26 cellular contexts compared by ENCODE assay signal in genomic region chr6:79612457-79612856, GRCh38.
"Had no signal": no experiment of that assay in that cellular context is flagged by ENCODE, and none has a peak within 500 bp of the region (broad histone marks: within the 10 kb centered on the region; RNA-seq: fewer than 3 reads in every experiment).

No MANE protein-coding gene starts in this region.

- H3K27ac ChIP-seq: ascending aorta, breast epithelium, colonic mucosa, epithelial cell of prostate, esophagus squamous epithelium, gastroesophageal sphincter, heart right ventricle had no signal

- H3K4me3 ChIP-seq: ascending aorta, breast epithelium, colonic mucosa, esophagus squamous epithelium, gastroesophageal sphincter, heart right ventricle had no signal

- H3K36me3 Mint-ChIP-seq: activated naive CD4-positive, alpha-beta T cell treated with anti-CD3 and anti-CD28 coated beads, Interleukin-2, amount 10 ng/mL, durations not matched to agents 7 days and 5 days; activated naive CD4-positive, alpha-beta T cell treated with anti-CD3 and anti-CD28 coated beads, Interleukin-2, amount 50 U/mL, for 72 hours; activated naive CD8-positive, alpha-beta T cell treated with anti-CD3 and anti-CD28 coated beads, Interleukin-2, amount 10 ng/mL, durations not matched to agents 7 days and 5 days; brain had no signal

- DNase-seq: activated CD4-positive, alpha-beta memory T cell treated with anti-CD3 and anti-CD28 coated beads, Interleukin-2, amount 10 ng/mL, durations not matched to agents 7 days and 5 days; activated CD4-positive, alpha-beta T cell treated with anti-CD3 and anti-CD28 coated beads for 1 hour; activated CD4-positive, alpha-beta T cell treated with anti-CD3 and anti-CD28 coated beads for 4 hours; activated CD4-positive, alpha-beta T cell treated with anti-CD3 and anti-CD28 coated beads, Interleukin-2, amount 10 ng/mL, durations not matched to agents 7 days and 5 days; activated CD4-positive, alpha-beta T cell treated with anti-CD3 and anti-CD28 coated beads, Interleukin-2, amount 50 U/mL, for 4 hours; activated CD8-positive, alpha-beta memory T cell treated with anti-CD3 and anti-CD28 coated beads, Interleukin-2, amount 50 U/mL, for 48 hours; activated gamma-delta T cell; activated naive CD4-positive, alpha-beta T cell; activated naive CD4-positive, alpha-beta T cell treated with anti-CD3 and anti-CD28 coated beads, Interleukin-2, amount 10 ng/mL, durations not matched to agents 7 days and 5 days; activated naive CD8-positive, alpha-beta T cell treated with anti-CD3 and anti-CD28 coated beads, Interleukin-2, amount 10 ng/mL, durations not matched to agents 7 days and 5 days; activated T-cell treated with anti-CD3 and anti-CD28 coated beads for 4 hours; activated T-cell treated with anti-CD3 and anti-CD28 coated beads, Interleukin-2, amount 50 U/mL, for 24 hours; activated T-cell treated with anti-CD3 and anti-CD28 coated beads, Interleukin-2, amount 50 U/mL, for 72 hours; caudate nucleus; colonic mucosa; effector CD8-positive, alpha-beta T cell; esophagus squamous epithelium; foreskin melanocyte; heart right ventricle; T-helper 2 cell had no signal

- H3K27ac Mint-ChIP-seq: activated CD4-positive, alpha-beta memory T cell treated with anti-CD3 and anti-CD28 coated beads, Interleukin-2, amount 10 ng/mL, durations not matched to agents 7 days and 5 days; activated CD4-positive, alpha-beta T cell treated with anti-CD3 and anti-CD28 coated beads, Interleukin-2, amount 10 ng/mL, durations not matched to agents 7 days and 5 days; activated naive CD4-positive, alpha-beta T cell treated with anti-CD3 and anti-CD28 coated beads, Interleukin-2, amount 10 ng/mL, durations not matched to agents 7 days and 5 days; activated naive CD4-positive, alpha-beta T cell treated with anti-CD3 and anti-CD28 coated beads, Interleukin-2, amount 50 U/mL, for 72 hours; activated naive CD8-positive, alpha-beta T cell treated with anti-CD3 and anti-CD28 coated beads, Interleukin-2, amount 10 ng/mL, durations not matched to agents 7 days and 5 days; activated T-cell treated with anti-CD3 and anti-CD28 coated beads, Interleukin-2, amount 50 U/mL, for 24 hours; activated T-cell treated with anti-CD3 and anti-CD28 coated beads, Interleukin-2, amount 50 U/mL, for 72 hours had no signal

- H3K4me1 Mint-ChIP-seq: activated CD4-positive, alpha-beta memory T cell treated with anti-CD3 and anti-CD28 coated beads, Interleukin-2, amount 10 ng/mL, durations not matched to agents 7 days and 5 days; activated CD4-positive, alpha-beta T cell treated with anti-CD3 and anti-CD28 coated beads, Interleukin-2, amount 10 ng/mL, durations not matched to agents 7 days and 5 days; activated naive CD4-positive, alpha-beta T cell treated with anti-CD3 and anti-CD28 coated beads, Interleukin-2, amount 10 ng/mL, durations not matched to agents 7 days and 5 days; activated naive CD8-positive, alpha-beta T cell treated with anti-CD3 and anti-CD28 coated beads, Interleukin-2, amount 10 ng/mL, durations not matched to agents 7 days and 5 days had no signal

- ATAC-seq: activated naive CD4-positive, alpha-beta T cell treated with anti-CD3 and anti-CD28 coated beads, Interleukin-2, amount 50 U/mL, for 72 hours; activated T-cell treated with anti-CD3 and anti-CD28 coated beads, Interleukin-2, amount 50 U/mL, for 72 hours; gastroesophageal sphincter; heart right ventricle had no signal

- H3K27me3 Mint-ChIP-seq: activated CD4-positive, alpha-beta memory T cell treated with anti-CD3 and anti-CD28 coated beads, Interleukin-2, amount 10 ng/mL, durations not matched to agents 7 days and 5 days; activated T-cell treated with anti-CD3 and anti-CD28 coated beads, Interleukin-2, amount 50 U/mL, for 24 hours had no signal

- H3K36me3 ChIP-seq: ascending aorta, breast epithelium, colonic mucosa, esophagus squamous epithelium, gastroesophageal sphincter, heart right ventricle had no signal

- H3K4me3 Mint-ChIP-seq: activated CD4-positive, alpha-beta memory T cell treated with anti-CD3 and anti-CD28 coated beads, Interleukin-2, amount 10 ng/mL, durations not matched to agents 7 days and 5 days; activated CD4-positive, alpha-beta T cell treated with anti-CD3 and anti-CD28 coated beads, Interleukin-2, amount 10 ng/mL, durations not matched to agents 7 days and 5 days; activated naive CD4-positive, alpha-beta T cell treated with anti-CD3 and anti-CD28 coated beads, Interleukin-2, amount 10 ng/mL, durations not matched to agents 7 days and 5 days; activated naive CD8-positive, alpha-beta T cell treated with anti-CD3 and anti-CD28 coated beads, Interleukin-2, amount 10 ng/mL, durations not matched to agents 7 days and 5 days; activated T-cell treated with anti-CD3 and anti-CD28 coated beads, Interleukin-2, amount 50 U/mL, for 24 hours; activated T-cell treated with anti-CD3 and anti-CD28 coated beads, Interleukin-2, amount 50 U/mL, for 72 hours had no signal

- H3K4me1 ChIP-seq: ascending aorta, breast epithelium, gastroesophageal sphincter had no signal

- H3K9me3 ChIP-seq: ascending aorta, breast epithelium, colonic mucosa, esophagus squamous epithelium, gastroesophageal sphincter, heart right ventricle had no signal

- H3K27me3 ChIP-seq: ascending aorta, breast epithelium, colonic mucosa, esophagus squamous epithelium, gastroesophageal sphincter, heart right ventricle had no signal

- H3K9me3 Mint-ChIP-seq: activated CD4-positive, alpha-beta memory T cell treated with anti-CD3 and anti-CD28 coated beads, Interleukin-2, amount 10 ng/mL, durations not matched to agents 7 days and 5 days; activated CD4-positive, alpha-beta T cell treated with anti-CD3 and anti-CD28 coated beads, Interleukin-2, amount 10 ng/mL, durations not matched to agents 7 days and 5 days; activated naive CD4-positive, alpha-beta T cell treated with anti-CD3 and anti-CD28 coated beads, Interleukin-2, amount 10 ng/mL, durations not matched to agents 7 days and 5 days; activated naive CD4-positive, alpha-beta T cell treated with anti-CD3 and anti-CD28 coated beads, Interleukin-2, amount 50 U/mL, for 72 hours; activated naive CD8-positive, alpha-beta T cell treated with anti-CD3 and anti-CD28 coated beads, Interleukin-2, amount 10 ng/mL, durations not matched to agents 7 days and 5 days; activated T-cell treated with anti-CD3 and anti-CD28 coated beads, Interleukin-2, amount 50 U/mL, for 24 hours; activated T-cell treated with anti-CD3 and anti-CD28 coated beads, Interleukin-2, amount 50 U/mL, for 72 hours; brain had no signal
